In genomic region chr7:131328387-131329175, GRCh38 we compare ENCODE assay signal across 8 cellular contexts. TPM values are rescaled to one million over a fixed set of nuclear protein-coding genes. Genes with fewer than 3 reads are reported as not detected.
DNase-seq lines count a peak whose midpoint lies in the region; ATAC-seq and TF ChIP-seq lines count a peak whose summit lies in the region.

No MANE protein-coding gene starts in this region.

- peak overlapping the region; percentile 95 for H3K4me2 ChIP-seq in PC-9

- H3K27ac Mint-ChIP-seq in activated CD4-positive, alpha-beta T cell treated with anti-CD3 and anti-CD28 coated beads, Interleukin-2, amount 10 ng/mL, durations not matched to agents 7 days and 5 days = peak overlapping the region; percentile 98

- POLR2A ChIA-PET in activated CD4-positive, alpha-beta T cell treated with anti-CD3 and anti-CD28 coated beads, Interleukin-2, amount 10 ng/mL, durations not matched to agents 7 days and 5 days (lab: Charles Lee) = no interaction called here
- POLR2A ChIA-PET in PC-9 (lab: Charles Lee; ENCODE audit: unreplicated experiment) = interaction anchor here (0.6 to 1.2 kb wide), 2 partner anchors 219 to 387 kb away, joined by 4 to 6 read pairs; no protein-coding TSS in a partner anchor

- H3K4me1 ChIP-seq in PC-9 (replicated peaks; ENCODE audit: insufficient read depth) (peaks cover 48% of the 10 kb centered on the region), ectodermal cell (ENCODE audit: control insufficient read depth, insufficient read depth, low read length) (peaks cover 14% of the 10 kb centered on the region)

- H3K27me3 ChIP-seq in PC-9 (ENCODE audit: insufficient read depth, low read depth) = no peaks in the 10 kb centered on the region
- H3K27me3 ChIP-seq in ectodermal cell (ENCODE audit: control insufficient read depth, insufficient read depth, low read length, poor library complexity, severe bottlenecking) = no peaks in the 10 kb centered on the region

- intact Hi-C loops in PC-9 (cut with micrococcal nuclease; ENCODE audit: unreplicated experiment) = loop anchor here (5.0 kb wide), 2 partner anchors 44 to 94 kb away; no protein-coding TSS in a partner anchor

- H3K36me3 Mint-ChIP-seq in activated CD4-positive, alpha-beta T cell treated with anti-CD3 and anti-CD28 coated beads, Interleukin-2, amount 10 ng/mL, durations not matched to agents 7 days and 5 days (ENCODE audit: low read depth) = peaks cover 5% of the 10 kb centered on the region

- peak overlapping the region; percentile 95 for H2AFZ ChIP-seq in PC-9

- DNase-seq in activated CD4-positive, alpha-beta T cell treated with anti-CD3 and anti-CD28 coated beads, Interleukin-2, amount 10 ng/mL, durations not matched to agents 7 days and 5 days = no peak
- DNase-seq in activated CD4-positive, alpha-beta T cell treated with anti-CD3 and anti-CD28 coated beads for 1 hour = no peak
- DNase-seq in PC-9 = no peak
- peak; percentile 45 for DNase-seq in midbrain (lab: John Stamatoyannopoulos, UW)
- no peak for DNase-seq in COR-L47 (lab: John Stamatoyannopoulos, UW)

- H3K9me3 Mint-ChIP-seq in activated CD4-positive, alpha-beta T cell treated with anti-CD3 and anti-CD28 coated beads, Interleukin-2, amount 10 ng/mL, durations not matched to agents 7 days and 5 days = no peaks in the 10 kb centered on the region

- H4K20me1 ChIP-seq in PC-9 (ENCODE audit: insufficient read depth) = no peaks in the 10 kb centered on the region

- H3K4me3 ChIP-seq in PC-9 (peak overlapping the region; percentile 91), ectodermal cell (ENCODE audit: insufficient read depth, low read depth, low read length) (peak overlapping the region; percentile 74)

- BruUV-seq in PC-9 (replicated peaks; lab: Mats Ljungman, UMichigan) = no TSS peak

- H3K9me2 ChIP-seq in PC-9 (ENCODE audit: insufficient read depth) = no peaks in the 10 kb centered on the region

- WGBS in ectodermal cell, 2 experiments = 1 to 9% methylated on average over 16 to 19 of the region's 19 CpGs

- no peak for ATAC-seq in HG03439 (IDR thresholded peaks at IDR 0.05; ENCODE audit: unreplicated experiment)
- no peak for ATAC-seq in HG03342 (IDR thresholded peaks at IDR 0.05; ENCODE audit: unreplicated experiment)

- H3K4me3 Mint-ChIP-seq in activated CD4-positive, alpha-beta T cell treated with anti-CD3 and anti-CD28 coated beads, Interleukin-2, amount 10 ng/mL, durations not matched to agents 7 days and 5 days = peak overlapping the region; percentile 98

- no peaks in the 10 kb centered on the region; the same call in none of the 2 replicates for H3F3A ChIP-seq in PC-9 (ENCODE audit: insufficient read depth, low read depth)

- H3K27ac ChIP-seq in PC-9 (peak overlapping the region; percentile 76), ectodermal cell (ENCODE audit: insufficient read depth, low read depth, low read length, poor library complexity, severe bottlenecking) (peak overlapping the region; percentile 82)

- CTCF ChIA-PET in activated CD4-positive, alpha-beta T cell treated with anti-CD3 and anti-CD28 coated beads, Interleukin-2, amount 10 ng/mL, durations not matched to agents 7 days and 5 days (lab: Charles Lee) = interaction anchor here (1.0 to 1.5 kb wide), 4 partner anchors 12 to 260 kb away, joined by 3 to 4 read pairs (median 4); no protein-coding TSS in a partner anchor
- CTCF ChIA-PET in PC-9 (lab: Charles Lee) = interaction anchor here (0.6 to 0.7 kb wide), 3 partner anchors 83 to 460 kb away, joined by 3 to 7 read pairs (median 3); no protein-coding TSS in a partner anchor

- H3K79me2 ChIP-seq in PC-9 (ENCODE audit: low read depth) = peaks cover 74% of the 10 kb centered on the region

- peaks cover 52% of the 10 kb centered on the region for H3K4me1 Mint-ChIP-seq in activated CD4-positive, alpha-beta T cell treated with anti-CD3 and anti-CD28 coated beads, Interleukin-2, amount 10 ng/mL, durations not matched to agents 7 days and 5 days

- TF ChIP-seq CTCF in PC-9 (conservative IDR thresholded peaks at IDR 0.05) = no peak

- 0 out of 2 replicates have a peak, but pooled peaks cover 7% of the 10 kb centered on the region for H3K36me3 ChIP-seq in PC-9 (ENCODE audit: low read depth)
- H3K36me3 ChIP-seq in ectodermal cell (ENCODE audit: control insufficient read depth, insufficient read depth, low read length) = peaks cover 5% of the 10 kb centered on the region

- no peaks in the 10 kb centered on the region for H3K27me3 Mint-ChIP-seq in activated CD4-positive, alpha-beta T cell treated with anti-CD3 and anti-CD28 coated beads, Interleukin-2, amount 10 ng/mL, durations not matched to agents 7 days and 5 days

- no peaks in the 10 kb centered on the region; the same call in 1 of the 2 replicates for H3K9me3 ChIP-seq in PC-9 (ENCODE audit: insufficient read depth, low read depth)
- H3K9me3 ChIP-seq in ectodermal cell (ENCODE audit: control insufficient read depth, low read length) = no peaks in the 10 kb centered on the region

RNA-seq across cellular contexts. Expression of gene MKLN1, which starts 0.9 kb away (rescaled TPM):
- 10 to 100 TPM; 36.8 to 40.1 TPM for total RNA-seq in activated CD4-positive, alpha-beta T cell treated with anti-CD3 and anti-CD28 coated beads, Interleukin-2, amount 10 ng/mL, durations not matched to agents 7 days and 5 days
- 60.1 and 61.1 TPM in 2 replicates for total RNA-seq in PC-9 (2021)
- polyA plus RNA-seq in ectodermal cell (2013, experiment 1 of 4) = 28.0 TPM
- 29.9 TPM for polyA plus RNA-seq in ectodermal cell (2013, experiment 2 of 4)
- polyA plus RNA-seq in ectodermal cell (2013, experiment 3 of 4) = 22.7 TPM
- polyA plus RNA-seq in ectodermal cell (2013, experiment 4 of 4) = 28.7 TPM
